ENCODE assay signal across 25 cellular contexts in genomic region chr12:56661979-56662638, GRCh38. TPM values are rescaled to one million over a fixed set of nuclear protein-coding genes. Genes with fewer than 3 reads are reported as not detected.
DNase-seq lines count a peak whose midpoint lies in the region; ATAC-seq and TF ChIP-seq lines count a peak whose summit lies in the region.
"Had no signal": no experiment of that assay in that cellular context is flagged by ENCODE, and none has a peak within 500 bp of the region (broad histone marks: within the 10 kb centered on the region; RNA-seq: fewer than 3 reads in every experiment).

No MANE protein-coding gene starts in this region.

- H3K27ac Mint-ChIP-seq in activated T-cell treated with anti-CD3 and anti-CD28 coated beads, Interleukin-2, amount 50 U/mL, for 24 hours: peak overlapping the region; percentile 52
- H3K27ac Mint-ChIP-seq in stimulated activated naive B cell treated with anti-CD40 and anti-IgM and Interleukin-4, amounts not matched to agents 10 μg/mL and 1 μg/mL and 100 μg/mL, for 72 hours: peak overlapping the region; percentile 28

- TF ChIP-seq CTCF in Panc1 (IDR thresholded peaks at IDR 0.05): no peak

- no peaks in the 10 kb centered on the region for H3K9me3 Mint-ChIP-seq in activated T-cell treated with anti-CD3 and anti-CD28 coated beads, Interleukin-2, amount 50 U/mL, for 24 hours
- H3K9me3 Mint-ChIP-seq in stimulated activated naive B cell treated with anti-CD40 and anti-IgM and Interleukin-4, amounts not matched to agents 10 μg/mL and 1 μg/mL and 100 μg/mL, for 72 hours: no peaks in the 10 kb centered on the region
- H3K9me3 Mint-ChIP-seq: H9, immature natural killer cell had no signal

- in situ Hi-C loops in Panc1 (cut with HindIII; ENCODE audit: low pct_unique_long_range_greater_than_20kb, low sequenced_read_pairs): no loop called here

- H3K27me3 Mint-ChIP-seq in activated T-cell treated with anti-CD3 and anti-CD28 coated beads, Interleukin-2, amount 50 U/mL, for 24 hours: no peaks in the 10 kb centered on the region
- H3K27me3 Mint-ChIP-seq in stimulated activated naive B cell treated with anti-CD40 and anti-IgM and Interleukin-4, amounts not matched to agents 10 μg/mL and 1 μg/mL and 100 μg/mL, for 72 hours: no peaks in the 10 kb centered on the region

- POLR2A ChIA-PET in Panc1 (lab: Charles Lee): no interaction called here

- no peaks in the 10 kb centered on the region for H3K27me3 ChIP-seq in Panc1 (ENCODE audit: control insufficient read depth, insufficient read depth, low read length)
- H3K27me3 ChIP-seq: dorsolateral prefrontal cortex, right atrium auricular region had no signal

- H3K4me1 Mint-ChIP-seq in activated T-cell treated with anti-CD3 and anti-CD28 coated beads, Interleukin-2, amount 50 U/mL, for 24 hours (ENCODE audit: low read depth): peaks cover 45% of the 10 kb centered on the region
- H3K4me1 Mint-ChIP-seq in stimulated activated naive B cell treated with anti-CD40 and anti-IgM and Interleukin-4, amounts not matched to agents 10 μg/mL and 1 μg/mL and 100 μg/mL, for 72 hours: peaks cover 17 to 51% of the 10 kb centered on the region in 2 donors
- H3K4me1 Mint-ChIP-seq: H9 had no signal

- intact Hi-C loops in Panc1 (cut with micrococcal nuclease; ENCODE audit: unreplicated experiment): no loop called here

- peaks cover 22% of the 10 kb centered on the region for H3K36me3 ChIP-seq in Panc1 (ENCODE audit: control insufficient read depth, insufficient read depth, low read length)

- no peak overlapping the region for H3K4me3 ChIP-seq in Panc1 (ENCODE audit: low read depth in 2 of 2, low read length in 2 of 2)
- H3K4me3 ChIP-seq: dorsolateral prefrontal cortex, right atrium auricular region had no signal

- no peak for DNase-seq in activated T-cell treated with anti-CD3 and anti-CD28 coated beads, Interleukin-2, amount 50 U/mL, for 24 hours
- DNase-seq in activated T-cell treated with anti-CD3 and anti-CD28 coated beads, Interleukin-2, amount 50 U/mL, for 1 hour: no peak
- DNase-seq in Panc1 (ENCODE audit: low read depth, low spot score): no peak
- peak; percentile 42 for DNase-seq in ecto neural progenitor cell (ENCODE audit: low spot score)
- DNase-seq in stimulated activated naive B cell treated with anti-CD40 and anti-IgM and Interleukin-4, amounts not matched to agents 10 μg/mL and 1 μg/mL and 100 μg/mL, for 72 hours: no peak
- no peak for DNase-seq in retina
- no peak for DNase-seq in activated CD4-positive, alpha-beta T cell treated with anti-CD3 and anti-CD28 coated beads, Interleukin-2, amount 50 U/mL, for 4 hours
- DNase-seq in GM03348 (ENCODE audit: low spot score): no peak
- DNase-seq: activated gamma-delta T cell; aorta; central memory CD4-positive, alpha-beta T cell; foreskin fibroblast; GDM1; H9; immature natural killer cell; KG1; NCI-H1694 treated with DMSO at 0.1 percent for 48 hours; NCI-H2227 treated with DMSO at 0.1 percent for 48 hours; NCI-H748 treated with DMSO at 0.1 percent for 48 hours; nucleus accumbens; PC-3; stimulated activated CD8-positive, alpha-beta memory T cell treated with anti-CD3 and anti-CD28 coated beads, Interleukin-4, amount 100 ng/mL, for 48 hours had no signal

- CTCF ChIA-PET in Panc1 (lab: Charles Lee): interaction anchor here (0.6 kb wide), 2 partner anchors 11 to 50 kb away, joined by 3 to 17 read pairs; no protein-coding TSS in a partner anchor

- no TSS peak for BruUV-seq in Panc1 (replicated peaks; lab: Mats Ljungman, UMichigan)

- H3K36me3 Mint-ChIP-seq in activated T-cell treated with anti-CD3 and anti-CD28 coated beads, Interleukin-2, amount 50 U/mL, for 24 hours (ENCODE audit: low read depth): peaks cover 56% of the 10 kb centered on the region
- peaks cover 27 to 42% of the 10 kb centered on the region in 2 donors for H3K36me3 Mint-ChIP-seq in stimulated activated naive B cell treated with anti-CD40 and anti-IgM and Interleukin-4, amounts not matched to agents 10 μg/mL and 1 μg/mL and 100 μg/mL, for 72 hours

- no peaks in the 10 kb centered on the region for H3K9me3 ChIP-seq in Panc1 (ENCODE audit: control insufficient read depth, insufficient read depth, low read depth, low read length)
- H3K9me3 ChIP-seq: right atrium auricular region had no signal

- peak; percentile 18; the same call in 1 of the 2 replicates for ATAC-seq in Panc1
- ATAC-seq in stimulated activated naive B cell treated with anti-CD40 and anti-IgM and Interleukin-4, amounts not matched to agents 10 μg/mL and 1 μg/mL and 100 μg/mL, for 72 hours (replicated peaks): no peak
- ATAC-seq: PC-3 had no signal

- no peak overlapping the region for H3K27ac ChIP-seq in Panc1 (ENCODE audit: low read length)
- H3K27ac ChIP-seq: C4-2B, dorsolateral prefrontal cortex, right atrium auricular region had no signal

- no peaks in the 10 kb centered on the region for H3K4me1 ChIP-seq in Panc1 (ENCODE audit: control insufficient read depth, insufficient read depth, low read length)
- H3K4me1 ChIP-seq: right atrium auricular region had no signal

- no peak overlapping the region for H3K4me3 Mint-ChIP-seq in activated T-cell treated with anti-CD3 and anti-CD28 coated beads, Interleukin-2, amount 50 U/mL, for 24 hours
- no peak overlapping the region for H3K4me3 Mint-ChIP-seq in stimulated activated naive B cell treated with anti-CD40 and anti-IgM and Interleukin-4, amounts not matched to agents 10 μg/mL and 1 μg/mL and 100 μg/mL, for 72 hours
- H3K4me3 Mint-ChIP-seq: H9, immature natural killer cell had no signal

RNA-seq across cellular contexts. Expression of gene ATP5F1B, which starts 16.3 kb away (rescaled TPM):
- 999 TPM for total RNA-seq in Panc1 (2021; ENCODE audit: unreplicated experiment)
- polyA plus RNA-seq in Panc1 (2012; ENCODE audit: insufficient read length): 1,395 TPM

RNA-seq across cellular contexts. Expression of gene PTGES3, which starts 26.0 kb away (rescaled TPM):
- 339 TPM for total RNA-seq in Panc1 (2021; ENCODE audit: unreplicated experiment)
- 264 TPM for polyA plus RNA-seq in Panc1 (2012; ENCODE audit: insufficient read length)

RNA-seq across cellular contexts. Expression of gene BAZ2A, which starts 32.0 kb away (rescaled TPM):
- 131 TPM for total RNA-seq in Panc1 (2021; ENCODE audit: unreplicated experiment)
- polyA plus RNA-seq in Panc1 (2012; ENCODE audit: insufficient read length): 77.0 TPM
